ENCODE assay signal across 8 cellular contexts in genomic region chr15:53072077-53072476, GRCh38.
DNase-seq lines count a peak whose midpoint lies in the region; ATAC-seq lines count a peak whose summit lies in the region.

No MANE protein-coding gene starts in this region.

- H3K4me3 ChIP-seq in mesendoderm (ENCODE audit: low read length): no peak overlapping the region

- H2BK5ac ChIP-seq in mesendoderm (ENCODE audit: low read length): no peak overlapping the region

- no peaks in the 10 kb centered on the region for H3K4me1 ChIP-seq in mesendoderm (ENCODE audit: control insufficient read depth, low read depth, low read length)

- H3K23ac ChIP-seq in mesendoderm (ENCODE audit: low read length): no peak overlapping the region

- no peak overlapping the region for H2BK15ac ChIP-seq in mesendoderm (replicated peaks; ENCODE audit: low read depth)

- H3K79me2 ChIP-seq in mesendoderm (ENCODE audit: control insufficient read depth, insufficient read depth, low read length): no peaks in the 10 kb centered on the region

- H3K18ac ChIP-seq in mesendoderm (ENCODE audit: low read length): no peak overlapping the region

- no peak overlapping the region for H3K4me2 ChIP-seq in mesendoderm (ENCODE audit: low read length)

- H3K27me3 ChIP-seq in mesendoderm (ENCODE audit: insufficient read depth, low read length, poor library complexity): no peaks in the 10 kb centered on the region

- H3K9ac ChIP-seq in mesendoderm (ENCODE audit: low read length): no peak overlapping the region

- no peak overlapping the region for H2AK5ac ChIP-seq in mesendoderm (ENCODE audit: low read length)

- no peak for ATAC-seq in GM18873 (IDR thresholded peaks at IDR 0.05; ENCODE audit: low FRiP score, unreplicated experiment)
- ATAC-seq in GM21360 (IDR thresholded peaks at IDR 0.05; ENCODE audit: unreplicated experiment): no peak

- no peak overlapping the region for H3K27ac ChIP-seq in mesendoderm (ENCODE audit: low read depth, low read length)

- H3K36me3 ChIP-seq in mesendoderm (ENCODE audit: control insufficient read depth, insufficient read depth, low read length): no peaks in the 10 kb centered on the region

- no CpG with 5 or more reads among the region's 3 CpGs for WGBS in mesendoderm (ENCODE audit: extremely low coverage, insufficient coverage, low lambda C conversion rate)

- H4K5ac ChIP-seq in mesendoderm (ENCODE audit: low read length): no peak overlapping the region

- DNase-seq in NCI-H510A treated with DMSO at 0.1 percent for 48 hours (lab: John Stamatoyannopoulos, UW): peak; percentile 22
- DNase-seq in NCI-H510A (lab: John Stamatoyannopoulos, UW): no peak
- DNase-seq in NCI-H2029 (lab: John Stamatoyannopoulos, UW): peak; percentile 44
- DNase-seq in astrocyte of the hippocampus (ENCODE audit: low read depth, low spot score): peak; percentile 85
- DNase-seq in mesendoderm: peak; percentile 92
- DNase-seq in DMS153 treated with DMSO at 0.1 percent for 48 hours (lab: John Stamatoyannopoulos, UW; ENCODE audit: unreplicated experiment): no peak

- no peak overlapping the region for H4K8ac ChIP-seq in mesendoderm (ENCODE audit: low read depth, low read length)

- H3K79me1 ChIP-seq in mesendoderm (ENCODE audit: low read length): no peaks in the 10 kb centered on the region

- H3K56ac ChIP-seq in mesendoderm (ENCODE audit: low read length): no peak overlapping the region

- H3K4ac ChIP-seq in mesendoderm (ENCODE audit: low read depth, low read length): no peak overlapping the region

- no peak overlapping the region for H2BK120ac ChIP-seq in mesendoderm (ENCODE audit: low read depth, low read length)

Comparison
In these comparisons a context has a peak if more than half of its experiments do, and no peak if none do; other contexts are left out.
1. DNase-seq: peak in NCI-H510A treated with DMSO at 0.1 percent for 48 hours (single experiment), NCI-H2029 (single experiment), astrocyte of the hippocampus (single experiment) and mesendoderm (single experiment); none in NCI-H510A (single experiment) and DMS153 treated with DMSO at 0.1 percent for 48 hours (single experiment).